In genomic region chr20:2798814-2799213, GRCh38 we compare ENCODE assay signal across 1 cellular context.
TF ChIP-seq lines count a peak whose summit lies in the region.

No MANE protein-coding gene starts in this region.

TF ChIP-seq in SK-N-SH, 30 proteins besides CTCF, POLR2A, EP300 and RAD21 (continued from another document):
- TF ChIP-seq PBX3 (IDR thresholded peaks at IDR 0.05), result no peak
